Comparison of ENCODE assay signal across 10 cellular contexts in the genomic region with DNA sequence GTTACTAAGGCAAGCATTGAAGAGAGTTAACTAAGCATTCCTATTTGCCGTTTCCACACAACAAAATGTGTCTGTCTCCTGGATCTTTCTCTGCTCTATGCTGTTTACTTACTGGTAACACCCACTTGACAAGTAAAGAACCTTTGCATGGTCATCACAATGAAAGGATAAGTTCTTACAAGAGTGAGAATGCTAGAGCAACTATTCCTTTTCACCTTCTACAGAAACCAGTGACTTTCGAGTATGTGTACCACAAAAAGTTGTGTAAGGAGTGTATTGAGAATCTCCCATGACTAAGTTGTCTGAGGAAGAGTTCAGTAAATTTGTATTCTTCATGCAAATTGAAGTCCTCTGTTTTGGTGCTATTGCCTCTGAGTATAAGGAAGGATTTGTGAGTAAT. TPM values are rescaled to one million over a fixed set of nuclear protein-coding genes. Genes with fewer than 3 reads are reported as not detected.
DNase-seq lines count a peak whose midpoint lies in the region; ATAC-seq and TF ChIP-seq lines count a peak whose summit lies in the region.
"Had no signal": no experiment of that assay in that cellular context is flagged by ENCODE, and none has a peak within 500 bp of the region (broad histone marks: within the 10 kb centered on the region; RNA-seq: fewer than 3 reads in every experiment).

No MANE protein-coding gene starts in this region.

- H3K27me3 ChIP-seq in PC-9 (ENCODE audit: insufficient read depth, low read depth) (no peaks in the 10 kb centered on the region), esophagus muscularis mucosa (no peaks in the 10 kb centered on the region)
- H3K27me3 ChIP-seq: thyroid gland had no signal

- H3K9me2 ChIP-seq in PC-9 (ENCODE audit: insufficient read depth): no peaks in the 10 kb centered on the region

- WGBS in esophagus muscularis mucosa: 61% methylated on average over 2 of the region's 2 CpGs

- H2AFZ ChIP-seq in PC-9: no peak overlapping the region

- H3K36me3 ChIP-seq in PC-9 (ENCODE audit: low read depth) (peaks cover 65% of the 10 kb centered on the region), esophagus muscularis mucosa (peaks cover 0 to 9% (median 1%) of the 10 kb centered on the region in 4 donors)
- H3K36me3 ChIP-seq: thyroid gland had no signal

- POLR2A ChIA-PET in PC-9 (lab: Charles Lee; ENCODE audit: unreplicated experiment): interaction anchor here (0.6 kb wide), 1 partner anchor 467 kb away, joined by 3 read pairs; no protein-coding TSS in a partner anchor

- BruUV-seq in PC-9 (replicated peaks; lab: Mats Ljungman, UMichigan): no TSS peak

- CTCF ChIA-PET in PC-9 (lab: Charles Lee): no interaction called here

- peaks cover 79% of the 10 kb centered on the region for H4K20me1 ChIP-seq in PC-9 (ENCODE audit: insufficient read depth)

- TF ChIP-seq POLR2A in esophagus muscularis mucosa (IDR thresholded peaks at IDR 0.05; ENCODE audit: low read depth): no peak

- H3K9me3 ChIP-seq in PC-9 (ENCODE audit: insufficient read depth, low read depth): no peaks in the 10 kb centered on the region
- H3K9me3 ChIP-seq in esophagus muscularis mucosa: no peaks in the 10 kb centered on the region
- H3K9me3 ChIP-seq: thyroid gland had no signal

- peak overlapping the region; percentile 28 for H3K27ac ChIP-seq in PC-9
- H3K27ac ChIP-seq in esophagus muscularis mucosa (replicated peaks in 1 of 4): peak overlapping the region in 1 of 4 donors; percentile 47

- H3K79me2 ChIP-seq in PC-9 (ENCODE audit: low read depth): peaks cover 100% of the 10 kb centered on the region

- peaks cover 33% of the 10 kb centered on the region for H3F3A ChIP-seq in PC-9 (ENCODE audit: insufficient read depth, low read depth)

- peak; percentile 36 for ATAC-seq in GM18867 (IDR thresholded peaks at IDR 0.05; ENCODE audit: unreplicated experiment)
- ATAC-seq: sciatic nerve had no signal

- no peak overlapping the region for H3K4me3 ChIP-seq in PC-9
- H3K4me3 ChIP-seq in fibroblast of villous mesenchyme (ENCODE audit: low read depth, low read length): no peak overlapping the region
- H3K4me3 ChIP-seq in esophagus muscularis mucosa: no peak overlapping the region
- H3K4me3 ChIP-seq: thyroid gland had no signal

- H3K4me1 ChIP-seq in PC-9 (replicated peaks; ENCODE audit: insufficient read depth): peaks cover 67% of the 10 kb centered on the region
- peaks cover 75 to 100% (median 100%) of the 10 kb centered on the region in 4 donors for H3K4me1 ChIP-seq in esophagus muscularis mucosa

- H3K4me2 ChIP-seq in PC-9: peak overlapping the region; percentile 10

- TF ChIP-seq CTCF in PC-9 (conservative IDR thresholded peaks at IDR 0.05): no peak
- no peak for TF ChIP-seq CTCF in fibroblast of villous mesenchyme (IDR thresholded peaks at IDR 0.05; ENCODE audit: insufficient read depth, low read depth, low read length)
- TF ChIP-seq CTCF in esophagus muscularis mucosa (IDR thresholded peaks at IDR 0.05): no peak

- intact Hi-C loops in PC-9 (cut with micrococcal nuclease; ENCODE audit: unreplicated experiment) (no loop called here), esophagus muscularis mucosa (cut with DNase I) (loop anchor here (5.0 kb wide), 1 partner anchor 132 kb away; no protein-coding TSS in a partner anchor)

- TF ChIP-seq EP300 in esophagus muscularis mucosa (IDR thresholded peaks at IDR 0.05): no peak

- DNase-seq in AG20443 (ENCODE audit: low spot score) (peak; percentile 23), PC-9 (no peak), fibroblast of villous mesenchyme (ENCODE audit: low read depth) (peak; percentile 46), esophagus muscularis mucosa (ENCODE audit: extremely low spot score) (no peak), dedifferentiated amniotic fluid mesenchymal stem cell (ENCODE audit: extremely low spot score) (no peak), hypothalamus (lab: John Stamatoyannopoulos, UW) (no peak), nucleus accumbens (lab: John Stamatoyannopoulos, UW) (no peak)

RNA-seq across cellular contexts. Expression of gene TIPARP, which starts 10.8 kb away (rescaled TPM):
- total RNA-seq in PC-9 (2021) (30.3 and 35.0 TPM in 2 replicates), fibroblast of villous mesenchyme (58.9 and 91.1 TPM in 2 replicates), esophagus muscularis mucosa (10 to 100 TPM; 61.9 to 94.8 (median 78.5) TPM)

Comparison
In these comparisons a context has a peak if more than half of its experiments do, and no peak if none do; other contexts are left out.
1. DNase-seq: peak in AG20443 (single experiment) and fibroblast of villous mesenchyme (single experiment); none in PC-9 (0 of 2), esophagus muscularis mucosa (single experiment), dedifferentiated amniotic fluid mesenchymal stem cell (single experiment), hypothalamus (0 of 51) and nucleus accumbens (0 of 56).